Comparison of ENCODE assay signal across 1 cellular context in genomic region chr20:51700809-51701285, GRCh38.
TF ChIP-seq lines count a peak whose summit lies in the region.

No MANE protein-coding gene starts in this region.

TF ChIP-seq in HepG2, 621 proteins besides CTCF, POLR2A, EP300 and RAD21 (continued from another document and continues in another):
- TF ChIP-seq MTERF4 (CRISPR knock-in tag; IDR thresholded peaks at IDR 0.05) (no peak), ZNF251 (CRISPR knock-in tag; IDR thresholded peaks at IDR 0.05) (no peak), ZNF451 (CRISPR knock-in tag; IDR thresholded peaks at IDR 0.05) (no peak), MIER2 (CRISPR knock-in tag; IDR thresholded peaks at IDR 0.05) (0 out of 2 replicates have a peak, but pooled peaks have one; percentile 35), ZNF543 (CRISPR knock-in tag; IDR thresholded peaks at IDR 0.05) (no peak), DZIP1 (CRISPR knock-in tag; IDR thresholded peaks at IDR 0.05) (no peak), NR3C1 (CRISPR knock-in tag; IDR thresholded peaks at IDR 0.05) (no peak), SMC3 (IDR thresholded peaks at IDR 0.05; ENCODE audit: low read length) (peak; percentile 94), ZNF576 (CRISPR knock-in tag; IDR thresholded peaks at IDR 0.05) (no peak), MAF1 (CRISPR knock-in tag; IDR thresholded peaks at IDR 0.05; ENCODE audit: borderline replicate concordance) (no peak), ZNF598 (CRISPR knock-in tag; IDR thresholded peaks at IDR 0.05; ENCODE audit: borderline replicate concordance) (no peak), ZNF367 (CRISPR knock-in tag; IDR thresholded peaks at IDR 0.05; ENCODE audit: borderline replicate concordance) (no peak), NFE2 (CRISPR knock-in tag; IDR thresholded peaks at IDR 0.05) (no peak), ZNF7 (CRISPR knock-in tag; IDR thresholded peaks at IDR 0.05) (no peak), SATB2 (CRISPR knock-in tag; IDR thresholded peaks at IDR 0.05) (no peak), CREBL2 (CRISPR knock-in tag; IDR thresholded peaks at IDR 0.05; ENCODE audit: borderline replicate concordance) (no peak; the same call in 1 of the 2 replicates), MBD4 (IDR thresholded peaks at IDR 0.05; ENCODE audit: borderline replicate concordance, low read length) (no peak; the same call in 1 of the 2 replicates), PHF20 (CRISPR knock-in tag; IDR thresholded peaks at IDR 0.05) (no peak), HDAC2 (CRISPR knock-in tag; IDR thresholded peaks at IDR 0.05) (0 out of 2 replicates have a peak, but pooled peaks have one; percentile 41), TCF7L2 (IDR thresholded peaks at IDR 0.05; ENCODE audit: low read depth, low read length) (no peak), JARID2 (CRISPR knock-in tag; IDR thresholded peaks at IDR 0.05; ENCODE audit: insufficient replicate concordance) (peak; percentile 4), ZNF382 (CRISPR knock-in tag; IDR thresholded peaks at IDR 0.05; ENCODE audit: borderline replicate concordance) (no peak), ZNF780A (CRISPR knock-in tag; IDR thresholded peaks at IDR 0.05) (no peak), ZNF777 (CRISPR knock-in tag; IDR thresholded peaks at IDR 0.05) (0 out of 2 replicates have a peak, but pooled peaks have one; percentile 61), NR2F6 (IDR thresholded peaks at IDR 0.05) (no peak), NR2F6 (CRISPR knock-in tag; IDR thresholded peaks at IDR 0.05) (0 out of 2 replicates have a peak, but pooled peaks have one; percentile 29), SSRP1 (CRISPR knock-in tag; IDR thresholded peaks at IDR 0.05) (no peak), CHCHD3 (CRISPR knock-in tag; IDR thresholded peaks at IDR 0.05) (no peak), BCL6 (CRISPR knock-in tag; IDR thresholded peaks at IDR 0.05) (peak; percentile 16; the same call in 1 of the 2 replicates), WIZ (CRISPR knock-in tag; IDR thresholded peaks at IDR 0.05) (no peak), ZNF18 (CRISPR knock-in tag; IDR thresholded peaks at IDR 0.05; ENCODE audit: insufficient replicate concordance) (no peak), SMAD1 (CRISPR knock-in tag; IDR thresholded peaks at IDR 0.05; ENCODE audit: borderline replicate concordance, low read depth) (no peak), NFE2L2 (IDR thresholded peaks at IDR 0.05; ENCODE audit: low read length) (no peak), ZNF569 (CRISPR knock-in tag; IDR thresholded peaks at IDR 0.05; ENCODE audit: borderline replicate concordance) (no peak), MED13 (CRISPR knock-in tag; IDR thresholded peaks at IDR 0.05) (no peak), ZNF773 (CRISPR knock-in tag; IDR thresholded peaks at IDR 0.05; ENCODE audit: borderline replicate concordance) (0 out of 2 replicates have a peak, but pooled peaks have one; percentile 34), CBFB (CRISPR knock-in tag; IDR thresholded peaks at IDR 0.05) (no peak), HNRNPK (IDR thresholded peaks at IDR 0.05; ENCODE audit: low read depth, low read length, poor library complexity, severe bottlenecking) (no peak), ZSCAN30 (CRISPR knock-in tag; IDR thresholded peaks at IDR 0.05) (0 out of 2 replicates have a peak, but pooled peaks have one; percentile 14), ESRRA (CRISPR knock-in tag; IDR thresholded peaks at IDR 0.05; ENCODE audit: low read depth) (no peak), SNAPC2 (CRISPR knock-in tag; IDR thresholded peaks at IDR 0.05) (no peak), YY1 (IDR thresholded peaks at IDR 0.05; ENCODE audit: insufficient read depth, insufficient replicate concordance, low read depth, low read length) (no peak), POLR2AphosphoS2 (IDR thresholded peaks at IDR 0.05; ENCODE audit: low read depth, low read length) (no peak), SOX13 (IDR thresholded peaks at IDR 0.05) (no peak), SOX13 (CRISPR knock-in tag; conservative IDR thresholded peaks at IDR 0.05 in 1 of 2, IDR thresholded peaks at IDR 0.05 in 1 of 2) (peak in 1 of 2 experiments; percentile 25; a peak in 1 of 4 replicates), ZNF263 (CRISPR knock-in tag; IDR thresholded peaks at IDR 0.05) (no peak), LCORL (IDR thresholded peaks at IDR 0.05) (no peak), LCORL (CRISPR knock-in tag; IDR thresholded peaks at IDR 0.05) (no peak), HDAC6 (IDR thresholded peaks at IDR 0.05; ENCODE audit: low read depth, low read length) (no peak), ARID3A (IDR thresholded peaks at IDR 0.05; ENCODE audit: low read depth, low read length) (no peak), SMARCE1 (IDR thresholded peaks at IDR 0.05; ENCODE audit: borderline replicate concordance) (no peak), CHD2 (IDR thresholded peaks at IDR 0.05; ENCODE audit: low read depth, low read length) (no peak), ZBTB25 (CRISPR knock-in tag; IDR thresholded peaks at IDR 0.05) (0 out of 2 replicates have a peak, but pooled peaks have one; percentile 25), FOXO1 (CRISPR knock-in tag; IDR thresholded peaks at IDR 0.05) (no peak)
- TF ChIP-seq, protein P1, sequence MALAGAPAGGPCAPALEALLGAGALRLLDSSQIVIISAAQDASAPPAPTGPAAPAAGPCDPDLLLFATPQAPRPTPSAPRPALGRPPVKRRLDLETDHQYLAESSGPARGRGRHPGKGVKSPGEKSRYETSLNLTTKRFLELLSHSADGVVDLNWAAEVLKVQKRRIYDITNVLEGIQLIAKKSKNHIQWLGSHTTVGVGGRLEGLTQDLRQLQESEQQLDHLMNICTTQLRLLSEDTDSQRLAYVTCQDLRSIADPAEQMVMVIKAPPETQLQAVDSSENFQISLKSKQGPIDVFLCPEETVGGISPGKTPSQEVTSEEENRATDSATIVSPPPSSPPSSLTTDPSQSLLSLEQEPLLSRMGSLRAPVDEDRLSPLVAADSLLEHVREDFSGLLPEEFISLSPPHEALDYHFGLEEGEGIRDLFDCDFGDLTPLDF (CRISPR knock-in tag; IDR thresholded peaks at IDR 0.05), result peak; percentile 52; the same call in 1 of the 2 replicates
- TF ChIP-seq, protein P2, sequence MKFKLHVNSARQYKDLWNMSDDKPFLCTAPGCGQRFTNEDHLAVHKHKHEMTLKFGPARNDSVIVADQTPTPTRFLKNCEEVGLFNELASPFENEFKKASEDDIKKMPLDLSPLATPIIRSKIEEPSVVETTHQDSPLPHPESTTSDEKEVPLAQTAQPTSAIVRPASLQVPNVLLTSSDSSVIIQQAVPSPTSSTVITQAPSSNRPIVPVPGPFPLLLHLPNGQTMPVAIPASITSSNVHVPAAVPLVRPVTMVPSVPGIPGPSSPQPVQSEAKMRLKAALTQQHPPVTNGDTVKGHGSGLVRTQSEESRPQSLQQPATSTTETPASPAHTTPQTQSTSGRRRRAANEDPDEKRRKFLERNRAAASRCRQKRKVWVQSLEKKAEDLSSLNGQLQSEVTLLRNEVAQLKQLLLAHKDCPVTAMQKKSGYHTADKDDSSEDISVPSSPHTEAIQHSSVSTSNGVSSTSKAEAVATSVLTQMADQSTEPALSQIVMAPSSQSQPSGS (CRISPR knock-in tag; IDR thresholded peaks at IDR 0.05), result no peak
- TF ChIP-seq, protein P3, sequence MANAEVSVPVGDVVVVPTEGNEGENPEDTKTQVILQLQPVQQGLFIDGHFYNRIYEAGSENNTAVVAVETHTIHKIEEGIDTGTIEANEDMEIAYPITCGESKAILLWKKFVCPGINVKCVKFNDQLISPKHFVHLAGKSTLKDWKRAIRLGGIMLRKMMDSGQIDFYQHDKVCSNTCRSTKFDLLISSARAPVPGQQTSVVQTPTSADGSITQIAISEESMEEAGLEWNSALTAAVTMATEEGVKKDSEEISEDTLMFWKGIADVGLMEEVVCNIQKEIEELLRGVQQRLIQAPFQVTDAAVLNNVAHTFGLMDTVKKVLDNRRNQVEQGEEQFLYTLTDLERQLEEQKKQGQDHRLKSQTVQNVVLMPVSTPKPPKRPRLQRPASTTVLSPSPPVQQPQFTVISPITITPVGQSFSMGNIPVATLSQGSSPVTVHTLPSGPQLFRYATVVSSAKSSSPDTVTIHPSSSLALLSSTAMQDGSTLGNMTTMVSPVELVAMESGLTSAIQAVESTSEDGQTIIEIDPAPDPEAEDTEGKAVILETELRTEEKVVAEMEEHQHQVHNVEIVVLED (CRISPR knock-in tag; IDR thresholded peaks at IDR 0.05; ENCODE audit: borderline replicate concordance), result no peak
- TF ChIP-seq, protein P4, sequence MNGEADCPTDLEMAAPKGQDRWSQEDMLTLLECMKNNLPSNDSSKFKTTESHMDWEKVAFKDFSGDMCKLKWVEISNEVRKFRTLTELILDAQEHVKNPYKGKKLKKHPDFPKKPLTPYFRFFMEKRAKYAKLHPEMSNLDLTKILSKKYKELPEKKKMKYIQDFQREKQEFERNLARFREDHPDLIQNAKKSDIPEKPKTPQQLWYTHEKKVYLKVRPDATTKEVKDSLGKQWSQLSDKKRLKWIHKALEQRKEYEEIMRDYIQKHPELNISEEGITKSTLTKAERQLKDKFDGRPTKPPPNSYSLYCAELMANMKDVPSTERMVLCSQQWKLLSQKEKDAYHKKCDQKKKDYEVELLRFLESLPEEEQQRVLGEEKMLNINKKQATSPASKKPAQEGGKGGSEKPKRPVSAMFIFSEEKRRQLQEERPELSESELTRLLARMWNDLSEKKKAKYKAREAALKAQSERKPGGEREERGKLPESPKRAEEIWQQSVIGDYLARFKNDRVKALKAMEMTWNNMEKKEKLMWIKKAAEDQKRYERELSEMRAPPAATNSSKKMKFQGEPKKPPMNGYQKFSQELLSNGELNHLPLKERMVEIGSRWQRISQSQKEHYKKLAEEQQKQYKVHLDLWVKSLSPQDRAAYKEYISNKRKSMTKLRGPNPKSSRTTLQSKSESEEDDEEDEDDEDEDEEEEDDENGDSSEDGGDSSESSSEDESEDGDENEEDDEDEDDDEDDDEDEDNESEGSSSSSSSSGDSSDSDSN (CRISPR knock-in tag; IDR thresholded peaks at IDR 0.05), result no peak
